Comparison of ENCODE assay signal across 1 cellular context in genomic region chrX:132940727-132941162, GRCh38.
TF ChIP-seq lines count a peak whose summit lies in the region.

No MANE protein-coding gene starts in this region.

TF ChIP-seq in HCT116, 20 proteins besides CTCF, POLR2A, EP300 and RAD21 (continued from another document):
- TF ChIP-seq ZBTB33 (IDR thresholded peaks at IDR 0.05; ENCODE audit: extremely low read depth, insufficient replicate concordance, low read length): no peak
